In genomic region chr10:3783313-3783689, GRCh38 we compare ENCODE assay signal across 1 cellular context.
TF ChIP-seq lines count a peak whose summit lies in the region.

No MANE protein-coding gene starts in this region.

TF ChIP-seq in endothelial cell of umbilical vein, 7 proteins besides CTCF, POLR2A, EP300 and RAD21:
- TF ChIP-seq MYC (IDR thresholded peaks at IDR 0.05; ENCODE audit: low read depth, low read length): no peak
- no peak for TF ChIP-seq FOS (IDR thresholded peaks at IDR 0.05; ENCODE audit: borderline replicate concordance, insufficient read depth, low read length)
- TF ChIP-seq GATA2 (IDR thresholded peaks at IDR 0.05; ENCODE audit: insufficient read depth, insufficient read length, low read depth, low read length): no peak
- TF ChIP-seq JUN (IDR thresholded peaks at IDR 0.05; ENCODE audit: borderline replicate concordance, insufficient read depth, insufficient read length, low read depth): no peak
- TF ChIP-seq MAX (IDR thresholded peaks at IDR 0.05; ENCODE audit: insufficient read depth, insufficient read length): no peak
- TF ChIP-seq EZH2 (IDR thresholded peaks at IDR 0.05; ENCODE audit: borderline replicate concordance, low read depth, low read length, severe bottlenecking): no peak
- no peak for TF ChIP-seq POLR2AphosphoS5 (IDR thresholded peaks at IDR 0.05; ENCODE audit: insufficient read depth, low read depth, low read length)
